In the genomic region with DNA sequence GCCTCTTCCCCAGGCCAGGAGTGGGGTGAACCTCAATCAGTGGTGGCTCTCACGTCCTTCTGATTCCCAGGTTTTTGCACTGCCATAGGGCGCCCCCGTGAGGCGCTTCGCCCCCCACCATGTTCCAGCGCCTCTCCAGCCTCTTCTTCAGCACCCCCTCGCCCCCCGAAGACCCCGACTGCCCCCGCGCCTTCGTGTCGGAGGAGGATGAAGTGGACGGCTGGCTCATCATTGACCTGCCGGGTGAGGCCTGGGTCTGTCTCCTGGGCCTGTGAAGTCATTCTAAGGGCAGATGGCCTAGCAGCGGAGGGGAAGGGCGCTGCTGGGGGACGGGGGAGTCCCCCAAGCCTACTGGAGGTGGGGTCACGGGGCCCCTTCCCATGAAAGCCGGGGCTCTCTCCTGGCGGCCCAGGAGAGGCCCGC, we compare ENCODE assay signal across 8 cellular contexts. TPM values are rescaled to one million over a fixed set of nuclear protein-coding genes. Genes with fewer than 3 reads are reported as not detected.
DNase-seq lines count a peak whose midpoint lies in the region; ATAC-seq, FAIRE-seq and TF ChIP-seq lines count a peak whose summit lies in the region.

No MANE protein-coding gene starts in this region.

- H3K9me3 ChIP-seq in keratinocyte (ENCODE audit: control insufficient read depth, low read depth, low read length) = no peaks in the 10 kb centered on the region

- dilution Hi-C loops in keratinocyte (cut with MboI; ENCODE audit: extremely low pct_ligation_motif_present, low sequenced_read_pairs) = no loop called here

- peak; percentile 12 for ATAC-seq in GM19035 (IDR thresholded peaks at IDR 0.05; ENCODE audit: unreplicated experiment)

- DNase-seq in AG10803 (ENCODE audit: low read depth) (peak; percentile 25), T-helper 22 cell (ENCODE audit: low read depth) (peak; percentile 29), T47D (ENCODE audit: low read depth in 1 of 2, low spot score in 1 of 2) (peak; percentile 51 to 55), keratinocyte (ENCODE audit: low read depth, low spot score) (no peak), DMS114 treated with DMSO at 0.1 percent for 48 hours (lab: John Stamatoyannopoulos, UW; ENCODE audit: unreplicated experiment) (no peak)
- DNase-seq in stimulated activated CD4-positive, alpha-beta T cell treated with anti-CD3 and anti-CD28 coated beads, Interleukin-15, amount 100 ng/mL, for 1 hour (ENCODE audit: low read depth in 1 of 2, low spot score in 1 of 2) = peak; percentile 38

- no peaks in the 10 kb centered on the region for H3K36me3 ChIP-seq in KMS-11 (ENCODE audit: insufficient read depth)
- peaks cover 2 to 5% of the 10 kb centered on the region in 2 experiments for H3K36me3 ChIP-seq in keratinocyte (ENCODE audit: control insufficient read depth in 2 of 2, extremely low read depth in 1 of 2, insufficient read depth in 2 of 2, low read length in 2 of 2)

- H3K4me1 ChIP-seq in KMS-11 (ENCODE audit: low read depth, poor library complexity, severe bottlenecking) = peaks cover 39% of the 10 kb centered on the region
- H3K4me1 ChIP-seq in keratinocyte (ENCODE audit: control insufficient read depth, extremely low read depth, insufficient read depth, low read length) = peaks cover 32% of the 10 kb centered on the region

- H3K27me3 ChIP-seq in KMS-11 (ENCODE audit: insufficient read depth, low read depth) (no peaks in the 10 kb centered on the region), keratinocyte (ENCODE audit: control insufficient read depth, extremely low read depth, insufficient read depth, low read length) (no peaks in the 10 kb centered on the region)

- peak overlapping the region; percentile 74; the same call in 1 of the 2 replicates for H3K27ac ChIP-seq in KMS-11
- H3K27ac ChIP-seq in keratinocyte (ENCODE audit: control insufficient read depth, insufficient read depth, low read length) = no peak overlapping the region

- H3K9me1 ChIP-seq in keratinocyte (ENCODE audit: control insufficient read depth, extremely low read depth, insufficient read depth, low read length) = peaks cover 2% of the 10 kb centered on the region

- H3K79me2 ChIP-seq in KMS-11 (ENCODE audit: insufficient read depth, low read depth) = no peaks in the 10 kb centered on the region
- H3K79me2 ChIP-seq in keratinocyte (ENCODE audit: control insufficient read depth, insufficient read depth, low read length) = no peaks in the 10 kb centered on the region

- H4K20me1 ChIP-seq in KMS-11 (ENCODE audit: insufficient read depth) = no peaks in the 10 kb centered on the region
- peaks cover 11% of the 10 kb centered on the region for H4K20me1 ChIP-seq in keratinocyte (ENCODE audit: control insufficient read depth, extremely low read depth, insufficient read depth, low read length)

- TF ChIP-seq CTCF in AG10803 (conservative IDR thresholded peaks at IDR 0.05; ENCODE audit: low read length) (peak; percentile 60), KMS-11 (conservative IDR thresholded peaks at IDR 0.05; ENCODE audit: low read depth, low read length) (peak; percentile 82), keratinocyte (optimal IDR thresholded peaks at IDR 0.05 in 1 of 3, IDR thresholded peaks at IDR 0.05 in 1 of 3, conservative IDR thresholded peaks at IDR 0.05 in 1 of 3; ENCODE audit: extremely low read depth in 1 of 3, insufficient read depth in 2 of 3, low read length in 3 of 3) (peak; percentile 22 to 65 (median 41))

- H3K4me3 ChIP-seq in AG10803 (ENCODE audit: low read length) (peak overlapping the region; percentile 71), KMS-11 (IDR thresholded peaks at IDR 0.05; ENCODE audit: insufficient read depth, low read depth, low read length) (no peak overlapping the region), keratinocyte (ENCODE audit: control insufficient read depth in 2 of 3, extremely low read depth in 1 of 3, insufficient read depth in 2 of 3, low read depth in 1 of 3, low read length in 3 of 3) (peak overlapping the region in 2 of 3 experiments; percentile 65 to 70)

- no peak for FAIRE-seq in keratinocyte (lab: Jason Lieb, UNC)

- H2AFZ ChIP-seq in KMS-11 (ENCODE audit: low read depth) (peak overlapping the region; percentile 94), keratinocyte (ENCODE audit: control insufficient read depth, low read length) (no peak overlapping the region)

- peak overlapping the region; percentile 82; the same call in 1 of the 2 replicates for H3K9ac ChIP-seq in KMS-11
- no peak overlapping the region for H3K9ac ChIP-seq in keratinocyte (ENCODE audit: control insufficient read depth, extremely low read depth, insufficient read depth, low read length)

- peak overlapping the region; percentile 43 for H3K4me2 ChIP-seq in KMS-11
- H3K4me2 ChIP-seq in keratinocyte (ENCODE audit: control insufficient read depth, extremely low read depth, insufficient read depth, low read depth, low read length) = peak overlapping the region; percentile 85

- in situ Hi-C loops in T47D (cut with HindIII; ENCODE audit: low pct_unique_long_range_greater_than_20kb, low sequenced_read_pairs) = no loop called here

RNA-seq across cellular contexts. Expression of gene TP53INP2, which starts 4.5 kb away (rescaled TPM):
- 0.70 to 2.6 TPM (median 1.0 TPM) in 3 replicates for polyA plus RNA-seq in keratinocyte
- 1.1 TPM for polyA plus RNA-seq in keratinocyte (2011; ENCODE audit: low read depth)
- polyA plus RNA-seq in keratinocyte (2011; cell fraction: cytosol; rRNA removed) = 2.3 and 2.8 TPM in 2 replicates
- 7.3 and 7.5 TPM in 2 replicates for polyA plus RNA-seq in keratinocyte (2011; cell fraction: nucleus; rRNA removed)
- polyA plus RNA-seq in keratinocyte (2012; ENCODE audit: low replicate concordance) = 4.1 and 5.0 TPM in 2 replicates
- 1.3 to 6.2 TPM (median 1.7 TPM) in 3 replicates for polyA minus RNA-seq in keratinocyte
- polyA minus RNA-seq in keratinocyte (2011; cell fraction: cytosol; rRNA and poly(A)+ RNA removed) = 2.3 TPM
- polyA minus RNA-seq in keratinocyte (2011; cell fraction: nucleus; rRNA and poly(A)+ RNA removed) = 2.6 and 3.6 TPM in 2 replicates

RNA-seq across cellular contexts. Expression of gene PIGU, which starts 31.7 kb away (rescaled TPM):
- polyA plus RNA-seq in keratinocyte = 33.6 to 48.0 TPM (median 39.0 TPM) in 3 replicates
- polyA plus RNA-seq in keratinocyte (2011; ENCODE audit: low read depth) = 5.7 TPM
- polyA plus RNA-seq in keratinocyte (2011; cell fraction: cytosol; rRNA removed) = 18.5 and 39.1 TPM in 2 replicates
- 59.2 and 66.1 TPM in 2 replicates for polyA plus RNA-seq in keratinocyte (2011; cell fraction: nucleus; rRNA removed)
- polyA plus RNA-seq in keratinocyte (2012; ENCODE audit: low replicate concordance) = 9.7 and 14.0 TPM in 2 replicates
- 20.9 to 35.4 TPM (median 33.6 TPM) in 3 replicates for polyA minus RNA-seq in keratinocyte
- polyA minus RNA-seq in keratinocyte (2011; cell fraction: cytosol; rRNA and poly(A)+ RNA removed) = 13.0 TPM
- 19.5 and 31.1 TPM in 2 replicates for polyA minus RNA-seq in keratinocyte (2011; cell fraction: nucleus; rRNA and poly(A)+ RNA removed)

Comparison
In these comparisons a context has a peak if more than half of its experiments do, and no peak if none do; other contexts are left out.
1. DNase-seq: peak in AG10803 (single experiment), T-helper 22 cell (single experiment), T47D (2 of 2) and stimulated activated CD4-positive, alpha-beta T cell treated with anti-CD3 and anti-CD28 coated beads, Interleukin-15, amount 100 ng/mL, for 1 hour (2 of 2); none in keratinocyte (single experiment) and DMS114 treated with DMSO at 0.1 percent for 48 hours (single experiment).
2. Peak in every context shown above with its lines, with median percentiles within 50 percentile points of each other: CTCF ChIP-seq.